Comparison of ENCODE assay signal across 8 cellular contexts in genomic region chr19:57191141-57192063, GRCh38. TPM values are rescaled to one million over a fixed set of nuclear protein-coding genes. Genes with fewer than 3 reads are reported as not detected.
DNase-seq lines count a peak whose midpoint lies in the region; ATAC-seq and TF ChIP-seq lines count a peak whose summit lies in the region.

TSS of gene ZNF264 (plus strand) at chr19:57191500. CDS start at chr19:57191914, 414 bp downstream.

- H4K91ac ChIP-seq in neuronal stem cell (ENCODE audit: low read depth, low read length, poor library complexity): no peak within 1 kb of the TSS

- H2BK120ac ChIP-seq in neuronal stem cell (ENCODE audit: low read depth, low read length): no peak within 1 kb of the TSS

- H3K4me3 Mint-ChIP-seq in activated naive CD4-positive, alpha-beta T cell treated with anti-CD3 and anti-CD28 coated beads for 36 hours: peak within 1 kb of the TSS; percentile 93

- TF ChIP-seq CTCF in LNCaP clone FGC (IDR thresholded peaks at IDR 0.05; ENCODE audit: control insufficient read depth, extremely low read depth, insufficient read depth) (no peak), gastroesophageal sphincter (IDR thresholded peaks at IDR 0.05) (peak in 1 of 4 experiments; percentile 21)

- H2AK5ac ChIP-seq in neuronal stem cell (ENCODE audit: low read depth, low read length): peak within 1 kb of the TSS; percentile 58

- H3K9ac ChIP-seq in neuronal stem cell (ENCODE audit: low read depth, low read length, poor library complexity) (peak within 1 kb of the TSS; percentile 93), subcutaneous abdominal adipose tissue (ENCODE audit: low read length in 5 of 5) (peak within 1 kb of the TSS; percentile 90 to 99 (median 94))

- CTCF ChIA-PET in activated naive CD4-positive, alpha-beta T cell treated with anti-CD3 and anti-CD28 coated beads for 36 hours (lab: Charles Lee): interaction anchor here (0.6 kb wide), 1 partner anchor 119 kb away, joined by 3 read pairs; no protein-coding TSS in a partner anchor

- H3K27me3 ChIP-seq in SJSA1 (replicated peaks) (no peaks in the 10 kb centered on the region), gastroesophageal sphincter (peaks cover 3% of the 10 kb centered on the region), neuronal stem cell (ENCODE audit: control insufficient read depth in 3 of 3, insufficient read depth in 3 of 3, low read depth in 1 of 3, low read length in 3 of 3) (no peaks in the 10 kb centered on the region), subcutaneous abdominal adipose tissue (ENCODE audit: control insufficient read depth in 5 of 5, insufficient read depth in 4 of 5, low read length in 5 of 5) (no peaks in the 10 kb centered on the region)

- peaks cover 10% of the 10 kb centered on the region for H3K9me3 ChIP-seq in SJSA1 (replicated peaks)
- no peaks in the 10 kb centered on the region for H3K9me3 ChIP-seq in gastroesophageal sphincter
- peaks cover 21 to 36% of the 10 kb centered on the region in 2 donors for H3K9me3 ChIP-seq in neuronal stem cell (replicated peaks in 1 of 2; ENCODE audit: control insufficient read depth in 2 of 2, insufficient read depth in 1 of 2, low read depth in 1 of 2, low read length in 2 of 2)
- H3K9me3 ChIP-seq in subcutaneous abdominal adipose tissue (ENCODE audit: control insufficient read depth in 5 of 5, low read length in 5 of 5): peaks cover 0 to 5% (median 0%) of the 10 kb centered on the region in 5 donors

- peak within 1 kb of the TSS; percentile 1 for H2BK15ac ChIP-seq in neuronal stem cell (ENCODE audit: low read length)

- H2BK5ac ChIP-seq in neuronal stem cell (ENCODE audit: low read length): no peak within 1 kb of the TSS

- H3K27me3 Mint-ChIP-seq in activated naive CD4-positive, alpha-beta T cell treated with anti-CD3 and anti-CD28 coated beads for 36 hours (ENCODE audit: low read depth): peaks cover 5% of the 10 kb centered on the region

- peaks cover 20% of the 10 kb centered on the region for H3K4me1 Mint-ChIP-seq in activated naive CD4-positive, alpha-beta T cell treated with anti-CD3 and anti-CD28 coated beads for 36 hours (ENCODE audit: low read depth)

- peak within 1 kb of the TSS; percentile 53 for H3K27ac ChIP-seq in SJSA1
- peak within 1 kb of the TSS; percentile 70 to 91 (median 88) for H3K27ac ChIP-seq in gastroesophageal sphincter
- peak within 1 kb of the TSS; percentile 76 for H3K27ac ChIP-seq in neuronal stem cell (replicated peaks; ENCODE audit: low read length)
- H3K27ac ChIP-seq in subcutaneous abdominal adipose tissue (ENCODE audit: low read depth, low read length): peak within 1 kb of the TSS; percentile 75

- WGBS in gastroesophageal sphincter (ENCODE audit: low coverage in 1 of 2), 2 donors: no CpG with 5 or more reads among the region's 81 CpGs
- WGBS in neuronal stem cell (ENCODE audit: extremely low coverage in 2 of 2, insufficient read length in 2 of 2, insufficient replicate concordance in 1 of 2), 2 donors: no CpG with 5 or more reads among the region's 81 CpGs

- H3K4me3 ChIP-seq in LNCaP clone FGC (ENCODE audit: low read depth, low read length): peak within 1 kb of the TSS; percentile 78
- peak within 1 kb of the TSS; percentile 79 for H3K4me3 ChIP-seq in SJSA1
- peak within 1 kb of the TSS; percentile 65 to 84 for H3K4me3 ChIP-seq in gastroesophageal sphincter
- peak within 1 kb of the TSS; percentile 87 to 97 for H3K4me3 ChIP-seq in neuronal stem cell (ENCODE audit: low read length in 2 of 2)
- peak within 1 kb of the TSS; percentile 89 to 98 (median 96) for H3K4me3 ChIP-seq in subcutaneous abdominal adipose tissue (ENCODE audit: low read depth in 1 of 5, low read length in 5 of 5)

- H3K9me3 Mint-ChIP-seq in activated naive CD4-positive, alpha-beta T cell treated with anti-CD3 and anti-CD28 coated beads for 36 hours: peaks cover 43% of the 10 kb centered on the region

- peak within 1 kb of the TSS; percentile 100 for H4K8ac ChIP-seq in neuronal stem cell (ENCODE audit: low read depth, low read length)

- peak; percentile 96 for ATAC-seq in GM21825 (IDR thresholded peaks at IDR 0.05; ENCODE audit: unreplicated experiment)
- ATAC-seq in gastroesophageal sphincter: peak; percentile 94

- H3K18ac ChIP-seq in neuronal stem cell (ENCODE audit: low read length): peak within 1 kb of the TSS; percentile 98

- TF ChIP-seq POLR2A in gastroesophageal sphincter (IDR thresholded peaks at IDR 0.05): peak; percentile 19 to 52

- peaks cover 47% of the 10 kb centered on the region for H3K36me3 ChIP-seq in SJSA1
- H3K36me3 ChIP-seq in gastroesophageal sphincter: peaks cover 0 to 37% of the 10 kb centered on the region in 2 donors
- H3K36me3 ChIP-seq in neuronal stem cell (replicated peaks in 1 of 2; ENCODE audit: control insufficient read depth in 2 of 2, insufficient read depth in 2 of 2, low read length in 2 of 2): peaks cover 22 to 38% of the 10 kb centered on the region in 2 donors
- H3K36me3 ChIP-seq in subcutaneous abdominal adipose tissue (ENCODE audit: control insufficient read depth in 5 of 5, insufficient read depth in 5 of 5, low read length in 5 of 5): peaks cover 10 to 31% (median 31%) of the 10 kb centered on the region in 5 donors

- no peak within 1 kb of the TSS for H3K14ac ChIP-seq in neuronal stem cell (ENCODE audit: low read length)

- peaks cover 7% of the 10 kb centered on the region for H3K79me1 ChIP-seq in neuronal stem cell (ENCODE audit: low read depth, low read length)

- H3K4me1 ChIP-seq in SJSA1 (replicated peaks): peaks cover 8% of the 10 kb centered on the region
- peaks cover 0 to 29% (median 13%) of the 10 kb centered on the region in 3 donors for H3K4me1 ChIP-seq in gastroesophageal sphincter
- H3K4me1 ChIP-seq in neuronal stem cell (ENCODE audit: control insufficient read depth in 2 of 2, insufficient read depth in 1 of 2, low read depth in 1 of 2, low read length in 2 of 2): peaks cover 0 to 8% of the 10 kb centered on the region in 2 donors
- H3K4me1 ChIP-seq in subcutaneous abdominal adipose tissue (ENCODE audit: control insufficient read depth in 5 of 5, insufficient read depth in 5 of 5, low read length in 5 of 5): peaks cover 4 to 30% (median 29%) of the 10 kb centered on the region in 5 donors

- peak within 1 kb of the TSS; percentile 82 for H3K27ac Mint-ChIP-seq in activated naive CD4-positive, alpha-beta T cell treated with anti-CD3 and anti-CD28 coated beads for 36 hours

- peak within 1 kb of the TSS; percentile 91 for H2AFZ ChIP-seq in neuronal stem cell (ENCODE audit: low read length)

- intact Hi-C loops in activated naive CD4-positive, alpha-beta T cell treated with anti-CD3 and anti-CD28 coated beads for 36 hours (cut with micrococcal nuclease): loop anchor here (5.0 kb wide), 1 partner anchor 811 kb away; the partner anchor contains the start of gene ZNF606

- DNase-seq in EH (ENCODE audit: low read depth) (peak; percentile 87), LNCaP clone FGC (ENCODE audit: low read depth) (peak; percentile 75), SJSA1 (ENCODE audit: low read depth in 1 of 2, low spot score in 2 of 2) (peak; percentile 84 to 87), neuronal stem cell (ENCODE audit: low spot score) (peak; percentile 61)
- peak; percentile 90 for DNase-seq in activated naive CD4-positive, alpha-beta T cell treated with anti-CD3 and anti-CD28 coated beads for 36 hours

- peak within 1 kb of the TSS; percentile 79 for H3K4me2 ChIP-seq in neuronal stem cell (ENCODE audit: insufficient read depth, low read length, poor library complexity, severe bottlenecking)

- TF ChIP-seq EP300 in gastroesophageal sphincter (IDR thresholded peaks at IDR 0.05): no peak

- H3K23ac ChIP-seq in neuronal stem cell (ENCODE audit: low read depth, low read length, poor library complexity): peak within 1 kb of the TSS; percentile 75

- H3K36me3 Mint-ChIP-seq in activated naive CD4-positive, alpha-beta T cell treated with anti-CD3 and anti-CD28 coated beads for 36 hours (ENCODE audit: low read depth): peaks cover 68% of the 10 kb centered on the region

- no peak within 1 kb of the TSS for H2BK12ac ChIP-seq in neuronal stem cell (ENCODE audit: low read length)

- no peak within 1 kb of the TSS for H3K4ac ChIP-seq in neuronal stem cell (ENCODE audit: low read length)

RNA-seq across cellular contexts. Expression of gene ZNF264, which starts in this region (rescaled TPM):
- total RNA-seq in SJSA1 (2014; rRNA removed; shearing (Covaris generic)): 37.6 and 49.1 TPM in 2 replicates
- 10 to 100 TPM; 18.4 to 18.5 TPM for total RNA-seq in activated naive CD4-positive, alpha-beta T cell treated with anti-CD3 and anti-CD28 coated beads for 36 hours
- total RNA-seq in gastroesophageal sphincter: 10 to 100 TPM; 37.2 to 61.3 (median 41.5) TPM
- polyA plus RNA-seq in neuronal stem cell (2013, experiment 1 of 2): 6.4 TPM
- polyA plus RNA-seq in neuronal stem cell (2013, experiment 2 of 2): 6.6 TPM

Comparison
In these comparisons a context has a peak if more than half of its experiments do, and no peak if none do; other contexts are left out.
1. Peak in every context shown above with its lines: DNase-seq, ATAC-seq, H3K4me3 ChIP-seq and H3K27ac ChIP-seq.